8 cellular contexts compared by ENCODE assay signal in genomic region chr11:127493330-127493729, GRCh38.
A peak's percentile ranks its signal among the peaks of the same experiment; 100 is the strongest.
DNase-seq lines count a peak whose midpoint lies in the region; ATAC-seq lines count a peak whose summit lies in the region.

No MANE protein-coding gene starts in this region.

- no peak overlapping the region for H2BK120ac ChIP-seq in neuronal stem cell (ENCODE audit: low read depth, low read length)

- H3K9ac ChIP-seq in adipocyte (ENCODE audit: low read length) (no peak overlapping the region), neuronal stem cell (ENCODE audit: low read depth, low read length, poor library complexity) (no peak overlapping the region)

- no peak overlapping the region for H2BK15ac ChIP-seq in neuronal stem cell (ENCODE audit: low read length)

- H3K4ac ChIP-seq in neuronal stem cell (ENCODE audit: low read length) = no peak overlapping the region

- H3K23ac ChIP-seq in neuronal stem cell (ENCODE audit: low read depth, low read length, poor library complexity) = no peak overlapping the region

- no CpG with 5 or more reads among the region's 4 CpGs for WGBS in neuronal stem cell (ENCODE audit: extremely low coverage in 2 of 2, insufficient read length in 2 of 2, insufficient replicate concordance in 1 of 2), 2 donors

- H4K91ac ChIP-seq in neuronal stem cell (ENCODE audit: low read depth, low read length, poor library complexity) = no peak overlapping the region

- ATAC-seq in HG02623 (IDR thresholded peaks at IDR 0.05; ENCODE audit: unreplicated experiment) (no peak), HG02610 (IDR thresholded peaks at IDR 0.05; ENCODE audit: unreplicated experiment) (no peak)

- H3K27me3 ChIP-seq in adipocyte (replicated peaks; ENCODE audit: control insufficient read depth, insufficient read depth, low read length) (no peaks in the 10 kb centered on the region), neuronal stem cell (ENCODE audit: control insufficient read depth in 3 of 3, insufficient read depth in 3 of 3, low read depth in 1 of 3, low read length in 3 of 3) (no peaks in the 10 kb centered on the region)

- H3K27ac ChIP-seq in neuronal stem cell (replicated peaks; ENCODE audit: low read length) = no peak overlapping the region

- H2AK5ac ChIP-seq in neuronal stem cell (ENCODE audit: low read depth, low read length) = no peak overlapping the region

- no peak overlapping the region for H4K8ac ChIP-seq in neuronal stem cell (ENCODE audit: low read depth, low read length)

- no peaks in the 10 kb centered on the region for H3K36me3 ChIP-seq in adipocyte (ENCODE audit: control insufficient read depth, insufficient read depth, low read length, severe bottlenecking)
- no peaks in the 10 kb centered on the region for H3K36me3 ChIP-seq in neuronal stem cell (replicated peaks in 1 of 2; ENCODE audit: control insufficient read depth in 2 of 2, insufficient read depth in 2 of 2, low read length in 2 of 2)

- H3K4me3 ChIP-seq in adipocyte (ENCODE audit: low read length) (no peak overlapping the region), neuronal stem cell (ENCODE audit: low read length in 2 of 2) (no peak overlapping the region)

- H2BK5ac ChIP-seq in neuronal stem cell (ENCODE audit: low read length) = no peak overlapping the region

- H2AFZ ChIP-seq in neuronal stem cell (ENCODE audit: low read length) = peak overlapping the region; percentile 75

- H3K9me3 ChIP-seq in adipocyte (ENCODE audit: control insufficient read depth, low read length) (peaks cover 13% of the 10 kb centered on the region), neuronal stem cell (replicated peaks in 1 of 2; ENCODE audit: control insufficient read depth in 2 of 2, insufficient read depth in 1 of 2, low read depth in 1 of 2, low read length in 2 of 2) (peaks cover 4 to 8% of the 10 kb centered on the region in 2 donors)

- H3K14ac ChIP-seq in neuronal stem cell (ENCODE audit: low read length) = no peak overlapping the region

- H3K4me2 ChIP-seq in neuronal stem cell (ENCODE audit: insufficient read depth, low read length, poor library complexity, severe bottlenecking) = no peak overlapping the region

- no peak overlapping the region for H3K18ac ChIP-seq in neuronal stem cell (ENCODE audit: low read length)

- DNase-seq in DMS 273 (lab: John Stamatoyannopoulos, UW; ENCODE audit: unreplicated experiment) (peak; percentile 51), DMS 273 treated with DMSO at 0.1 percent for 48 hours (lab: John Stamatoyannopoulos, UW) (no peak), M059J (ENCODE audit: low read depth) (peak; percentile 34), adipocyte (ENCODE audit: low read depth) (peak; percentile 29), neuronal stem cell (ENCODE audit: low spot score) (no peak)
- DNase-seq in activated CD4-positive, CD25-positive, alpha-beta regulatory T cell treated with anti-CD3 and anti-CD28 coated beads, Interleukin-2, amount 50 U/mL, for 72 hours = no peak

- no peak overlapping the region for H2BK12ac ChIP-seq in neuronal stem cell (ENCODE audit: low read length)

- no peaks in the 10 kb centered on the region for H3K79me1 ChIP-seq in neuronal stem cell (ENCODE audit: low read depth, low read length)

- H3K4me1 ChIP-seq in adipocyte (ENCODE audit: control insufficient read depth, insufficient read depth, low read length) (no peaks in the 10 kb centered on the region), neuronal stem cell (ENCODE audit: control insufficient read depth in 2 of 2, insufficient read depth in 1 of 2, low read depth in 1 of 2, low read length in 2 of 2) (peaks cover 0 to 2% of the 10 kb centered on the region in 2 donors)

Comparison
In these comparisons a context has a peak if more than half of its experiments do, and no peak if none do; other contexts are left out.
1. DNase-seq: peak in DMS 273 (single experiment), M059J (single experiment) and adipocyte (single experiment); none in DMS 273 treated with DMSO at 0.1 percent for 48 hours (single experiment), neuronal stem cell (single experiment) and activated CD4-positive, CD25-positive, alpha-beta regulatory T cell treated with anti-CD3 and anti-CD28 coated beads, Interleukin-2, amount 50 U/mL, for 72 hours (single experiment).